ENCODE assay signal across 1 cellular context in the genomic region with DNA sequence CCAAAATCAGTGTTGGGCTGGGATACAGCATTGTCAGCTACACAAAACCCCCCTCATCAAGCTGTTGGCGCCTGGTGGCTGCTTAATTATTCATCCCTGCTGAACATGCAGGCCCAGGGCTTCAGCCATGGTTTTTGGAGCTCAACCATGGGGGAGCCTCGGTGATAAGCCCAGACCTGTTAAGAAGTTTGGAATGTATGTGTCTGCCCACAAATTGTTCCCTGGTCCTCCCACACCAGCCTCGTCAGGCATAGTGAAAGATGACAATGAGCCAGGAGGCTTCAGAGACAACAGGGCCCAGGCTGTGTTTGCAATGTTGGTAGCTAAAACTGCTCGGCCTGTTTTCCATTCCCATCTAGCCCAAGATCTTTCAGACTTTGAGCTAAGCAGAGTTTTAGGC.
TF ChIP-seq lines count a peak whose summit lies in the region.

No MANE protein-coding gene starts in this region.

TF ChIP-seq in H1, 55 proteins besides CTCF, POLR2A, EP300 and RAD21:
- TF ChIP-seq SP1 (IDR thresholded peaks at IDR 0.05; ENCODE audit: low read depth, low read length) (no peak), PHF8 (conservative IDR thresholded peaks at IDR 0.05; ENCODE audit: low read depth, low read length) (no peak), TBP (IDR thresholded peaks at IDR 0.05; ENCODE audit: low read depth, low read length) (no peak), CHD2 (IDR thresholded peaks at IDR 0.05; ENCODE audit: low read length) (no peak), SIRT6 (IDR thresholded peaks at IDR 0.05; ENCODE audit: low read length) (no peak), EZH2 (IDR thresholded peaks at IDR 0.05; ENCODE audit: low read depth, low read length, severe bottlenecking) (no peak), MAFK (IDR thresholded peaks at IDR 0.05; ENCODE audit: low read depth, low read length) (no peak), RNF2 (IDR thresholded peaks at IDR 0.05; ENCODE audit: borderline replicate concordance, low read depth, low read length, missing control alignments, poor library complexity, severe bottlenecking) (no peak), JUND (IDR thresholded peaks at IDR 0.05; ENCODE audit: low read length) (no peak), JUN (IDR thresholded peaks at IDR 0.05; ENCODE audit: low read depth, low read length) (no peak), TAF1 (IDR thresholded peaks at IDR 0.05; ENCODE audit: low read depth, low read length) (no peak), SP4 (IDR thresholded peaks at IDR 0.05; ENCODE audit: low read length) (no peak), TEAD4 (IDR thresholded peaks at IDR 0.05; ENCODE audit: low read depth, low read length) (no peak), CBX5 (IDR thresholded peaks at IDR 0.05; ENCODE audit: low read depth, low read length) (no peak)
- TF ChIP-seq, protein P1, sequence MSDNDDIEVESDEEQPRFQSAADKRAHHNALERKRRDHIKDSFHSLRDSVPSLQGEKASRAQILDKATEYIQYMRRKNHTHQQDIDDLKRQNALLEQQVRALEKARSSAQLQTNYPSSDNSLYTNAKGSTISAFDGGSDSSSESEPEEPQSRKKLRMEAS (IDR thresholded peaks at IDR 0.05), result no peak
- TF ChIP-seq, protein P2, sequence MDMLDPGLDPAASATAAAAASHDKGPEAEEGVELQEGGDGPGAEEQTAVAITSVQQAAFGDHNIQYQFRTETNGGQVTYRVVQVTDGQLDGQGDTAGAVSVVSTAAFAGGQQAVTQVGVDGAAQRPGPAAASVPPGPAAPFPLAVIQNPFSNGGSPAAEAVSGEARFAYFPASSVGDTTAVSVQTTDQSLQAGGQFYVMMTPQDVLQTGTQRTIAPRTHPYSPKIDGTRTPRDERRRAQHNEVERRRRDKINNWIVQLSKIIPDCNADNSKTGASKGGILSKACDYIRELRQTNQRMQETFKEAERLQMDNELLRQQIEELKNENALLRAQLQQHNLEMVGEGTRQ (IDR thresholded peaks at IDR 0.05; ENCODE audit: low read length), result no peak
